Comparison of ENCODE assay signal across 30 cellular contexts in the genomic region with DNA sequence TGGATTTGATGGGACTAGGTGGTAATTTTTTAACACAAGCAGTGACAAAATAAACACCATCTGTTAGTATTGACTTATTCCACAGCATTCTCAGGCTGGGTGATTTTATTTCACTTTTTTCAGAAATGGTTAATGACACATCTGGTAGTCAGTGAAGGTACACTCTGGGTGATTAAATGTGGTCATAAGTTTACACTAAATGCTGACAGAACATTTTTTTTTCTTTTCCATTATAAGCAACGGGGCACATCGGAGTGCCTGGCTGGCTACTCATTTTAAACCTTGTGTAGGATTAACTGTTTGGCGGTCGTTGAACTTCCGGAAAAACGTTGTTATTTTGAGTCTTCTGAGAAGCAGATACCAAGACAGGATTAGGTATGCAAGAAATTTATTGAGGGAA.
DNase-seq lines count a peak whose midpoint lies in the region; ATAC-seq, FAIRE-seq and TF ChIP-seq lines count a peak whose summit lies in the region.
"Had no signal": no experiment of that assay in that cellular context is flagged by ENCODE, and none has a peak within 500 bp of the region (broad histone marks: within the 10 kb centered on the region; RNA-seq: fewer than 3 reads in every experiment).

No MANE protein-coding gene starts in this region.

- intact Hi-C loops in HepG2 (cut with micrococcal nuclease; ENCODE audit: unreplicated experiment): no loop called here
- intact Hi-C loops in right lobe of liver (cut with DNase I): no loop called here
- intact Hi-C loops in activated CD8-positive, alpha-beta T cell treated with anti-CD3 and anti-CD28 coated beads for 36 hours (cut with micrococcal nuclease): no loop called here

- in situ Hi-C loops in HepG2 (cut with HindIII; ENCODE audit: extremely low pct_ligation_motif_present, low pct_unique_long_range_greater_than_20kb): no loop called here

- POLR2A ChIA-PET in HepG2 (lab: Yijun Ruan, JAX): no interaction called here
- POLR2A ChIA-PET in activated CD8-positive, alpha-beta T cell treated with anti-CD3 and anti-CD28 coated beads for 36 hours (lab: Charles Lee): no interaction called here

- ATAC-seq in HepG2 (no peak), right lobe of liver (no peak)
- no peak for ATAC-seq in activated CD8-positive, alpha-beta T cell treated with anti-CD3 and anti-CD28 coated beads for 36 hours
- ATAC-seq: left cardiac atrium, T-cell had no signal

- no peaks in the 10 kb centered on the region for H3K36me3 Mint-ChIP-seq in activated CD8-positive, alpha-beta T cell treated with anti-CD3 and anti-CD28 coated beads for 36 hours (ENCODE audit: low read depth)
- H3K36me3 Mint-ChIP-seq: naive B cell, T-cell had no signal

- H3K27me3 Mint-ChIP-seq in activated CD8-positive, alpha-beta T cell treated with anti-CD3 and anti-CD28 coated beads for 36 hours: no peaks in the 10 kb centered on the region
- H3K27me3 Mint-ChIP-seq: activated T-cell treated with anti-CD3 and anti-CD28 coated beads, Interleukin-2, amount 50 U/mL, for 24 hours; naive B cell; stimulated activated naive CD8-positive, alpha-beta T cell treated with anti-CD3 and anti-CD28 coated beads, Interleukin-15, Interleukin-2, amounts not matched to agents 100 ng/mL and 50 ng/mL, for 24 hours; T-cell had no signal

- no peaks in the 10 kb centered on the region for H3K79me2 ChIP-seq in HepG2 (ENCODE audit: insufficient read depth, low read length)

- no peak overlapping the region for H3K4me2 ChIP-seq in HepG2 (ENCODE audit: low read depth, low read length)

- H2AFZ ChIP-seq in HepG2 (ENCODE audit: low read length): no peak overlapping the region

- no peak overlapping the region for H3K9ac ChIP-seq in HepG2 (ENCODE audit: insufficient read depth, low read depth, low read length)

- WGBS in HepG2 (ENCODE audit: low lambda C conversion rate): 21% methylated on average over 6 of the region's 6 CpGs
- 76% methylated on average over 6 of the region's 6 CpGs for WGBS in right lobe of liver (ENCODE audit: insufficient coverage, low coverage, low lambda C conversion rate, missing lambda C conversion rate)

- no peak overlapping the region for H3K4me3 Mint-ChIP-seq in activated CD8-positive, alpha-beta T cell treated with anti-CD3 and anti-CD28 coated beads for 36 hours
- H3K4me3 Mint-ChIP-seq: activated T-cell treated with anti-CD3 and anti-CD28 coated beads, Interleukin-2, amount 50 U/mL, for 24 hours; naive B cell; stimulated activated naive CD8-positive, alpha-beta T cell treated with anti-CD3 and anti-CD28 coated beads, Interleukin-15, Interleukin-2, amounts not matched to agents 100 ng/mL and 50 ng/mL, for 24 hours; T-cell had no signal

- TF ChIP-seq EP300 in HepG2 (IDR thresholded peaks at IDR 0.05; ENCODE audit: low read depth in 2 of 2, low read length in 2 of 2) (no peak), HepG2 (CRISPR knock-in tag; IDR thresholded peaks at IDR 0.05; ENCODE audit: borderline replicate concordance) (no peak)

- no peak for DNase-seq in HepG2 (ENCODE audit: low spot score)
- DNase-seq in right lobe of liver: no peak
- peak in 1 of 2 experiments; percentile 66 for DNase-seq in SJSA1 (ENCODE audit: low read depth in 1 of 2, low spot score in 2 of 2)
- peak; percentile 33 for DNase-seq in fibroblast of villous mesenchyme (ENCODE audit: low read depth)
- DNase-seq in activated CD8-positive, alpha-beta T cell treated with anti-CD3 and anti-CD28 coated beads for 36 hours: no peak
- no peak for DNase-seq in AML-193 (lab: John Stamatoyannopoulos, UW)
- DNase-seq in T-helper 2 cell: no peak
- no peak for DNase-seq in DMS114 treated with DMSO at 0.1 percent for 48 hours (lab: John Stamatoyannopoulos, UW; ENCODE audit: unreplicated experiment)
- DNase-seq: 8988T; activated CD4-positive, alpha-beta T cell treated with anti-CD3 and anti-CD28 coated beads for 1 hour; activated CD8-positive, alpha-beta memory T cell treated with anti-CD3 and anti-CD28 coated beads for 24 hours; activated naive CD4-positive, alpha-beta T cell; activated T-cell treated with anti-CD3 and anti-CD28 coated beads, Interleukin-2, amount 50 U/mL, for 24 hours; aorta; effector CD4-positive, alpha-beta T cell; left cardiac atrium; mesendoderm; naive B cell; NCI-H146; NCI-H345; nucleus accumbens; SIG-M5; stimulated activated CD4-positive, alpha-beta T cell treated with anti-CD3 and anti-CD28 coated beads, Interleukin-4, amount 100 ng/mL, for 4 hours; T-cell; transverse colon had no signal

- H3K27me3 ChIP-seq in HepG2 (ENCODE audit: control insufficient read depth in 1 of 2, insufficient read depth in 2 of 2, low read length in 2 of 2) (no peaks in the 10 kb centered on the region; a peak in 1 of 5 replicates), right lobe of liver (no peaks in the 10 kb centered on the region), SJSA1 (replicated peaks) (no peaks in the 10 kb centered on the region)
- H3K27me3 ChIP-seq: transverse colon had no signal

- no peak overlapping the region for H3K27ac Mint-ChIP-seq in activated CD8-positive, alpha-beta T cell treated with anti-CD3 and anti-CD28 coated beads for 36 hours
- H3K27ac Mint-ChIP-seq: activated T-cell treated with anti-CD3 and anti-CD28 coated beads, Interleukin-2, amount 50 U/mL, for 24 hours; naive B cell; stimulated activated naive CD8-positive, alpha-beta T cell treated with anti-CD3 and anti-CD28 coated beads, Interleukin-15, Interleukin-2, amounts not matched to agents 100 ng/mL and 50 ng/mL, for 24 hours; T-cell had no signal

- no peak for TF ChIP-seq RAD21 in HepG2 (CRISPR knock-in tag; IDR thresholded peaks at IDR 0.05)

- H3K4me1 ChIP-seq in HepG2 (ENCODE audit: insufficient read depth, low read length) (no peaks in the 10 kb centered on the region), right lobe of liver (no peaks in the 10 kb centered on the region), SJSA1 (replicated peaks) (peaks cover 28% of the 10 kb centered on the region)
- H3K4me1 ChIP-seq: esophagus muscularis mucosa, transverse colon had no signal

- H3K4me3 ChIP-seq in HepG2 (replicated peaks in 1 of 3; ENCODE audit: insufficient read depth in 1 of 3, low read depth in 2 of 3, low read length in 3 of 3) (no peak overlapping the region), right lobe of liver (no peak overlapping the region), SJSA1 (no peak overlapping the region), fibroblast of villous mesenchyme (ENCODE audit: low read depth, low read length) (no peak overlapping the region)
- H3K4me3 ChIP-seq: esophagus muscularis mucosa, transverse colon had no signal

- H3K4me1 Mint-ChIP-seq in activated CD8-positive, alpha-beta T cell treated with anti-CD3 and anti-CD28 coated beads for 36 hours (ENCODE audit: low read depth): no peaks in the 10 kb centered on the region
- H3K4me1 Mint-ChIP-seq: naive B cell, T-cell had no signal

- no peak for TF ChIP-seq CTCF in HepG2 (CRISPR knock-in tag; IDR thresholded peaks at IDR 0.05)
- no peak for TF ChIP-seq CTCF in right lobe of liver (IDR thresholded peaks at IDR 0.05)
- TF ChIP-seq CTCF in fibroblast of villous mesenchyme (IDR thresholded peaks at IDR 0.05; ENCODE audit: insufficient read depth, low read depth, low read length): no peak
- TF ChIP-seq CTCF in activated CD8-positive, alpha-beta T cell treated with anti-CD3 and anti-CD28 coated beads for 36 hours (IDR thresholded peaks at IDR 0.05): no peak

- FAIRE-seq in HepG2 (lab: Jason Lieb, UNC): no peak
- FAIRE-seq: GM12891, GM19239, TTC549 had no signal

- no peak overlapping the region for H3K27ac ChIP-seq in HepG2 (ENCODE audit: extremely low read length, insufficient read depth, low read length)
- H3K27ac ChIP-seq in right lobe of liver: no peak overlapping the region
- H3K27ac ChIP-seq in SJSA1: peak overlapping the region; percentile 50; the same call in 1 of the 2 replicates
- H3K27ac ChIP-seq: esophagus muscularis mucosa, transverse colon had no signal

- CTCF ChIA-PET in HepG2 (lab: Yijun Ruan, JAX; ENCODE audit: low intra/inter-chr PET ratio, low total read pairs): no interaction called here
- CTCF ChIA-PET in activated CD8-positive, alpha-beta T cell treated with anti-CD3 and anti-CD28 coated beads for 36 hours (lab: Charles Lee): no interaction called here

- H3K9me3 ChIP-seq in HepG2 (ENCODE audit: low read length) (no peaks in the 10 kb centered on the region), right lobe of liver (no peaks in the 10 kb centered on the region), SJSA1 (replicated peaks) (0 out of 2 replicates have a peak, but pooled peaks cover 5% of the 10 kb centered on the region)
- H3K9me3 ChIP-seq: esophagus muscularis mucosa, transverse colon had no signal

- peaks cover 1% of the 10 kb centered on the region for H3K9me3 Mint-ChIP-seq in activated CD8-positive, alpha-beta T cell treated with anti-CD3 and anti-CD28 coated beads for 36 hours
- H3K9me3 Mint-ChIP-seq: stimulated activated naive CD8-positive, alpha-beta T cell treated with anti-CD3 and anti-CD28 coated beads, Interleukin-15, Interleukin-2, amounts not matched to agents 100 ng/mL and 50 ng/mL, for 24 hours had no signal

- no TSS peak for BruUV-seq in HepG2 (replicated peaks; lab: Mats Ljungman, UMichigan)

- H4K20me1 ChIP-seq in HepG2 (ENCODE audit: insufficient read depth, low read length): no peaks in the 10 kb centered on the region

- H3K36me3 ChIP-seq in HepG2 (replicated peaks in 1 of 2; ENCODE audit: control insufficient read depth in 1 of 2, insufficient read depth in 2 of 2, low read length in 2 of 2) (no peaks in the 10 kb centered on the region), right lobe of liver (no peaks in the 10 kb centered on the region), SJSA1 (no peaks in the 10 kb centered on the region)
- H3K36me3 ChIP-seq: esophagus muscularis mucosa, transverse colon had no signal

- TF ChIP-seq POLR2A in HepG2 (IDR thresholded peaks at IDR 0.05; ENCODE audit: insufficient read depth in 1 of 2, low read depth in 2 of 2, low read length in 2 of 2) (no peak), right lobe of liver (IDR thresholded peaks at IDR 0.05) (no peak)

TF ChIP-seq in HepG2, 621 proteins besides CTCF, POLR2A, EP300 and RAD21:
- TF ChIP-seq ZNF768 (CRISPR knock-in tag; IDR thresholded peaks at IDR 0.05) (no peak), ZBTB44 (CRISPR knock-in tag; IDR thresholded peaks at IDR 0.05) (no peak), MAFK (conservative IDR thresholded peaks at IDR 0.05 in 1 of 2, IDR thresholded peaks at IDR 0.05 in 1 of 2; ENCODE audit: low read length in 2 of 2) (peak; percentile 76 to 85), MAFF (IDR thresholded peaks at IDR 0.05; ENCODE audit: low read depth, low read length) (peak; percentile 78)
